ENCODE assay signal across 1 cellular context in the genomic region with DNA sequence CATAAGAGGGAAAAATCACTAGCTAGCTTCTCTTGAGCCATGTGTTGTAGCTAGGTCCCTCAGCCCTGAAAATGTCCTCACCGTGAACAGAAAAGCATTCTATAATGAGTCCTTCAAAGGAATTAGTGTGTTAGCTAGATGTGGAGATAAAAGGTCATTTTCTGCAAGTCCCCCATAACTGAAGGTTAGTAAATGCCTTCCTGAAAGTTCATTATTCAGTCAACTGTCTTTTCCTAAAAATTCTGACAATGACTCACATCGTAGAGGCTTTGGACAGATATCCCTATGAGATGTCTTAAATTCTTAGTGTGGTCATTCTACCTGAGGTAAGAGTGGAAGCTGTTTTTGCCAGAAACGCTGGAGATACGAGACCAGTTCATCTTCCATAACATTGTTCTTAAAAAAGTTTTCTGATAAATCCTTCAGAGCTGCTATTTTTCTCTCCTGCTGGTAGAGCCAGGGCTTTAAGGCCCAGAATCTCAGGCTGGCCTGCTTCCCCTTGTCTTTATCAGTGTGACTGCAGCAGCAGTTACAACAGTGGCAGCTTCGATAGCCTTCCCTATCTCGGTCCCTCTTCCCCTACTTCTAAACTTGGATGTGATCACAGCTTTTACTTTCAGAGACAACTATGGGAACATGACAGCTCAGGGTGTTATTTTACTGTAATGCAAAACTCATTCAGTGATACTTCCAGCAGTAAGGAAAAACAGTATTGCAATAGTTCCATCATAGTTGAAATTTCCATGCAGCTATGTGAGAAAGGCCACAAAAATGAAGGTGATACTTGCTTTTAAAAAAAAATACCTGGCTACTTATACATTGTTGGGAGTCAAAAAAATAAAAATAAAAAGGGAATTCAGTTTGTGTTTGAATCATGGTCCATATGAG.
A peak's percentile ranks its signal among the peaks of the same experiment; 100 is the strongest.
TF ChIP-seq lines count a peak whose summit lies in the region.

No MANE protein-coding gene starts in this region.

TF ChIP-seq in K562, 482 proteins besides CTCF, POLR2A, EP300 and RAD21 (continued from another document and continues in another):
- TF ChIP-seq, protein P1, sequence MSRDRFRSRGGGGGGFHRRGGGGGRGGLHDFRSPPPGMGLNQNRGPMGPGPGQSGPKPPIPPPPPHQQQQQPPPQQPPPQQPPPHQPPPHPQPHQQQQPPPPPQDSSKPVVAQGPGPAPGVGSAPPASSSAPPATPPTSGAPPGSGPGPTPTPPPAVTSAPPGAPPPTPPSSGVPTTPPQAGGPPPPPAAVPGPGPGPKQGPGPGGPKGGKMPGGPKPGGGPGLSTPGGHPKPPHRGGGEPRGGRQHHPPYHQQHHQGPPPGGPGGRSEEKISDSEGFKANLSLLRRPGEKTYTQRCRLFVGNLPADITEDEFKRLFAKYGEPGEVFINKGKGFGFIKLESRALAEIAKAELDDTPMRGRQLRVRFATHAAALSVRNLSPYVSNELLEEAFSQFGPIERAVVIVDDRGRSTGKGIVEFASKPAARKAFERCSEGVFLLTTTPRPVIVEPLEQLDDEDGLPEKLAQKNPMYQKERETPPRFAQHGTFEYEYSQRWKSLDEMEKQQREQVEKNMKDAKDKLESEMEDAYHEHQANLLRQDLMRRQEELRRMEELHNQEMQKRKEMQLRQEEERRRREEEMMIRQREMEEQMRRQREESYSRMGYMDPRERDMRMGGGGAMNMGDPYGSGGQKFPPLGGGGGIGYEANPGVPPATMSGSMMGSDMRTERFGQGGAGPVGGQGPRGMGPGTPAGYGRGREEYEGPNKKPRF (IDR thresholded peaks at IDR 0.05; ENCODE audit: low read depth, low read length): no peak
- no peak for TF ChIP-seq IRF9 (tag; IDR thresholded peaks at IDR 0.05)
- TF ChIP-seq NR0B1 (IDR thresholded peaks at IDR 0.05; ENCODE audit: partially characterized antibody): no peak
- no peak for TF ChIP-seq MAX (CRISPR knock-in tag; IDR thresholded peaks at IDR 0.05)
- peak; percentile 67; the same call in 1 of the 2 replicates for TF ChIP-seq DDX20 (tag; IDR thresholded peaks at IDR 0.05; ENCODE audit: low read depth)
- peak; percentile 95 for TF ChIP-seq ZNF175 (CRISPR knock-in tag; IDR thresholded peaks at IDR 0.05; ENCODE audit: low read depth)
- no peak for TF ChIP-seq HMG20B (CRISPR knock-in tag; IDR thresholded peaks at IDR 0.05)
- no peak for TF ChIP-seq ZFP30 (CRISPR knock-in tag; IDR thresholded peaks at IDR 0.05; ENCODE audit: borderline replicate concordance)
- TF ChIP-seq MBD2 (IDR thresholded peaks at IDR 0.05; ENCODE audit: borderline replicate concordance, low read depth): peak; percentile 92
- TF ChIP-seq ZFP36 (IDR thresholded peaks at IDR 0.05; ENCODE audit: low read depth, low read length, partially characterized antibody): peak; percentile 51
- no peak for TF ChIP-seq ZNF12 (CRISPR knock-in tag; IDR thresholded peaks at IDR 0.05)
- TF ChIP-seq CREB1 (IDR thresholded peaks at IDR 0.05): peak; percentile 87
- TF ChIP-seq CREB1 (CRISPR knock-in tag; IDR thresholded peaks at IDR 0.05): peak; percentile 39
- TF ChIP-seq CHD4 (IDR thresholded peaks at IDR 0.05; ENCODE audit: insufficient read depth, insufficient replicate concordance, low read depth, low read length, poor library complexity, severe bottlenecking): no peak
- TF ChIP-seq, protein P2, sequence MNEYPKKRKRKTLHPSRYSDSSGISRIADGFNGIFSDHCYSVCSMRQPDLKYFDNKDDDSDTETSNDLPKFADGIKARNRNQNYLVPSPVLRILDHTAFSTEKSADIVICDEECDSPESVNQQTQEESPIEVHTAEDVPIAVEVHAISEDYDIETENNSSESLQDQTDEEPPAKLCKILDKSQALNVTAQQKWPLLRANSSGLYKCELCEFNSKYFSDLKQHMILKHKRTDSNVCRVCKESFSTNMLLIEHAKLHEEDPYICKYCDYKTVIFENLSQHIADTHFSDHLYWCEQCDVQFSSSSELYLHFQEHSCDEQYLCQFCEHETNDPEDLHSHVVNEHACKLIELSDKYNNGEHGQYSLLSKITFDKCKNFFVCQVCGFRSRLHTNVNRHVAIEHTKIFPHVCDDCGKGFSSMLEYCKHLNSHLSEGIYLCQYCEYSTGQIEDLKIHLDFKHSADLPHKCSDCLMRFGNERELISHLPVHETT (CRISPR knock-in tag; conservative IDR thresholded peaks at IDR 0.05 in 1 of 2, IDR thresholded peaks at IDR 0.05 in 1 of 2): peak in 1 of 2 experiments; percentile 96; a peak in 2 of 4 replicates
- peak; percentile 98 for TF ChIP-seq KLF16 (IDR thresholded peaks at IDR 0.05)
- no peak for TF ChIP-seq TAF15 (IDR thresholded peaks at IDR 0.05; ENCODE audit: low read depth, low read length)
- no peak for TF ChIP-seq ZFPM2 (CRISPR knock-in tag; IDR thresholded peaks at IDR 0.05)
- peak; percentile 17 for TF ChIP-seq U2AF1 (optimal IDR thresholded peaks at IDR 0.05; ENCODE audit: low read depth, low read length)
- TF ChIP-seq ZNF740 (CRISPR knock-in tag; IDR thresholded peaks at IDR 0.05): no peak
- TF ChIP-seq ZNF740 (tag; IDR thresholded peaks at IDR 0.05): no peak
- no peak for TF ChIP-seq NCOA4 (IDR thresholded peaks at IDR 0.05; ENCODE audit: partially characterized antibody)
- TF ChIP-seq ZNF232 (CRISPR knock-in tag; IDR thresholded peaks at IDR 0.05): no peak
- no peak for TF ChIP-seq SRSF1 (IDR thresholded peaks at IDR 0.05; ENCODE audit: low read depth, low read length)
- no peak for TF ChIP-seq ZNF76 (CRISPR knock-in tag; IDR thresholded peaks at IDR 0.05; ENCODE audit: borderline replicate concordance)
- no peak for TF ChIP-seq JUNB (CRISPR knock-in tag; conservative IDR thresholded peaks at IDR 0.05)
- TF ChIP-seq, protein P3, sequence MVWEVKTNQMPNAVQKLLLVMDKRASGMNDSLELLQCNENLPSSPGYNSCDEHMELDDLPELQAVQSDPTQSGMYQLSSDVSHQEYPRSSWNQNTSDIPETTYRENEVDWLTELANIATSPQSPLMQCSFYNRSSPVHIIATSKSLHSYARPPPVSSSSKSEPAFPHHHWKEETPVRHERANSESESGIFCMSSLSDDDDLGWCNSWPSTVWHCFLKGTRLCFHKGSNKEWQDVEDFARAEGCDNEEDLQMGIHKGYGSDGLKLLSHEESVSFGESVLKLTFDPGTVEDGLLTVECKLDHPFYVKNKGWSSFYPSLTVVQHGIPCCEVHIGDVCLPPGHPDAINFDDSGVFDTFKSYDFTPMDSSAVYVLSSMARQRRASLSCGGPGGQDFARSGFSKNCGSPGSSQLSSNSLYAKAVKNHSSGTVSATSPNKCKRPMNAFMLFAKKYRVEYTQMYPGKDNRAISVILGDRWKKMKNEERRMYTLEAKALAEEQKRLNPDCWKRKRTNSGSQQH (CRISPR knock-in tag; IDR thresholded peaks at IDR 0.05): no peak
- peak; percentile 83; the same call in 1 of the 2 replicates for TF ChIP-seq ETS1 (conservative IDR thresholded peaks at IDR 0.05; ENCODE audit: control insufficient read depth, low read depth, low read length)
- TF ChIP-seq, protein P4, sequence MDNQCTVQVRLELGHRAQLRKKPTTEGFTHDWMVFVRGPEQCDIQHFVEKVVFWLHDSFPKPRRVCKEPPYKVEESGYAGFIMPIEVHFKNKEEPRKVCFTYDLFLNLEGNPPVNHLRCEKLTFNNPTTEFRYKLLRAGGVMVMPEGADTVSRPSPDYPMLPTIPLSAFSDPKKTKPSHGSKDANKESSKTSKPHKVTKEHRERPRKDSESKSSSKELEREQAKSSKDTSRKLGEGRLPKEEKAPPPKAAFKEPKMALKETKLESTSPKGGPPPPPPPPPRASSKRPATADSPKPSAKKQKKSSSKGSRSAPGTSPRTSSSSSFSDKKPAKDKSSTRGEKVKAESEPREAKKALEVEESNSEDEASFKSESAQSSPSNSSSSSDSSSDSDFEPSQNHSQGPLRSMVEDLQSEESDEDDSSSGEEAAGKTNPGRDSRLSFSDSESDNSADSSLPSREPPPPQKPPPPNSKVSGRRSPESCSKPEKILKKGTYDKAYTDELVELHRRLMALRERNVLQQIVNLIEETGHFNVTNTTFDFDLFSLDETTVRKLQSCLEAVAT (IDR thresholded peaks at IDR 0.05): peak; percentile 94 to 95
- no peak for TF ChIP-seq USF1 (CRISPR knock-in tag; IDR thresholded peaks at IDR 0.05)
- TF ChIP-seq BRD9 (IDR thresholded peaks at IDR 0.05; ENCODE audit: low read depth, partially characterized antibody): peak; percentile 32
- peak; percentile 99 for TF ChIP-seq SMAD4 (CRISPR knock-in tag; conservative IDR thresholded peaks at IDR 0.05)
- no peak for TF ChIP-seq ELF2 (CRISPR knock-in tag; IDR thresholded peaks at IDR 0.05)
- TF ChIP-seq CCAR2 (IDR thresholded peaks at IDR 0.05; ENCODE audit: low read depth, low read length): no peak
- no peak for TF ChIP-seq EWSR1 (IDR thresholded peaks at IDR 0.05; ENCODE audit: borderline replicate concordance, low read depth, partially characterized antibody)
- TF ChIP-seq ZNF134 (CRISPR knock-in tag; conservative IDR thresholded peaks at IDR 0.05): no peak
- TF ChIP-seq HNRNPK (IDR thresholded peaks at IDR 0.05; ENCODE audit: low read depth, low read length, poor library complexity, severe bottlenecking): no peak
- TF ChIP-seq, protein P5, sequence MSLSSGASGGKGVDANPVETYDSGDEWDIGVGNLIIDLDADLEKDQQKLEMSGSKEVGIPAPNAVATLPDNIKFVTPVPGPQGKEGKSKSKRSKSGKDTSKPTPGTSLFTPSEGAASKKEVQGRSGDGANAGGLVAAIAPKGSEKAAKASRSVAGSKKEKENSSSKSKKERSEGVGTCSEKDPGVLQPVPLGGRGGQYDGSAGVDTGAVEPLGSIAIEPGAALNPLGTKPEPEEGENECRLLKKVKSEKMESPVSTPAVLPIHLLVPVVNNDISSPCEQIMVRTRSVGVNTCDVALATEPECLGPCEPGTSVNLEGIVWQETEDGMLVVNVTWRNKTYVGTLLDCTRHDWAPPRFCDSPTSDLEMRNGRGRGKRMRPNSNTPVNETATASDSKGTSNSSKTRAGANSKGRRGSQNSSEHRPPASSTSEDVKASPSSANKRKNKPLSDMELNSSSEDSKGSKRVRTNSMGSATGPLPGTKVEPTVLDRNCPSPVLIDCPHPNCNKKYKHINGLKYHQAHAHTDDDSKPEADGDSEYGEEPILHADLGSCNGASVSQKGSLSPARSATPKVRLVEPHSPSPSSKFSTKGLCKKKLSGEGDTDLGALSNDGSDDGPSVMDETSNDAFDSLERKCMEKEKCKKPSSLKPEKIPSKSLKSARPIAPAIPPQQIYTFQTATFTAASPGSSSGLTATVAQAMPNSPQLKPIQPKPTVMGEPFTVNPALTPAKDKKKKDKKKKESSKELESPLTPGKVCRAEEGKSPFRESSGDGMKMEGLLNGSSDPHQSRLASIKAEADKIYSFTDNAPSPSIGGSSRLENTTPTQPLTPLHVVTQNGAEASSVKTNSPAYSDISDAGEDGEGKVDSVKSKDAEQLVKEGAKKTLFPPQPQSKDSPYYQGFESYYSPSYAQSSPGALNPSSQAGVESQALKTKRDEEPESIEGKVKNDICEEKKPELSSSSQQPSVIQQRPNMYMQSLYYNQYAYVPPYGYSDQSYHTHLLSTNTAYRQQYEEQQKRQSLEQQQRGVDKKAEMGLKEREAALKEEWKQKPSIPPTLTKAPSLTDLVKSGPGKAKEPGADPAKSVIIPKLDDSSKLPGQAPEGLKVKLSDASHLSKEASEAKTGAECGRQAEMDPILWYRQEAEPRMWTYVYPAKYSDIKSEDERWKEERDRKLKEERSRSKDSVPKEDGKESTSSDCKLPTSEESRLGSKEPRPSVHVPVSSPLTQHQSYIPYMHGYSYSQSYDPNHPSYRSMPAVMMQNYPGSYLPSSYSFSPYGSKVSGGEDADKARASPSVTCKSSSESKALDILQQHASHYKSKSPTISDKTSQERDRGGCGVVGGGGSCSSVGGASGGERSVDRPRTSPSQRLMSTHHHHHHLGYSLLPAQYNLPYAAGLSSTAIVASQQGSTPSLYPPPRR (CRISPR knock-in tag; IDR thresholded peaks at IDR 0.05; ENCODE audit: borderline replicate concordance): no peak; the same call in 1 of the 2 replicates
- no peak for TF ChIP-seq SRSF3 (IDR thresholded peaks at IDR 0.05; ENCODE audit: insufficient read depth, low read length)
- no peak for TF ChIP-seq FOXP1 (CRISPR knock-in tag; IDR thresholded peaks at IDR 0.05)
